In genomic region chr6:43021270-43022047, GRCh38 we compare ENCODE assay signal across 8 cellular contexts. TPM values are rescaled to one million over a fixed set of nuclear protein-coding genes. Genes with fewer than 3 reads are reported as not detected.
DNase-seq lines count a peak whose midpoint lies in the region; ATAC-seq and TF ChIP-seq lines count a peak whose summit lies in the region.

Gene RRP36, plus strand, starts transcription at chr6:43021623. Its CDS starts 32 bp downstream, at chr6:43021655.

- peaks cover 37% of the 10 kb centered on the region for H3K36me3 ChIP-seq in OCI-LY3 (replicated peaks; ENCODE audit: low read depth, low read length)
- no peaks in the 10 kb centered on the region for H3K36me3 ChIP-seq in mucosa of descending colon (ENCODE audit: low read depth)

- peak within 1 kb of the TSS; percentile 30 for H2AFZ ChIP-seq in OCI-LY3 (ENCODE audit: low read depth, low read length)

- ATAC-seq in mucosa of descending colon, result peak; percentile 97

- H3K4me3 ChIP-seq in OCI-LY3 (ENCODE audit: low read length), result peak within 1 kb of the TSS; percentile 84
- peak within 1 kb of the TSS; percentile 78 for H3K4me3 ChIP-seq in mucosa of descending colon

- H3K27me3 ChIP-seq in OCI-LY3 (ENCODE audit: low read depth, low read length), result no peaks in the 10 kb centered on the region

- H3K9ac ChIP-seq in OCI-LY3 (ENCODE audit: low read length), result peak within 1 kb of the TSS; percentile 67

- H4K20me1 ChIP-seq in OCI-LY3 (ENCODE audit: insufficient read depth, low read length), result no peaks in the 10 kb centered on the region

- peaks cover 17% of the 10 kb centered on the region for H3K4me1 ChIP-seq in OCI-LY3 (ENCODE audit: low read length)
- H3K4me1 ChIP-seq in mucosa of descending colon (ENCODE audit: low read depth), result peaks cover 15% of the 10 kb centered on the region

- peaks cover 31% of the 10 kb centered on the region for H3K79me2 ChIP-seq in OCI-LY3 (ENCODE audit: low read length)

- DNase-seq in AG20443 (ENCODE audit: low spot score), result peak; percentile 92
- DNase-seq in HPDE6-E6E7 (ENCODE audit: extremely low spot score), result peak; percentile 85
- peak; percentile 51 for DNase-seq in activated T-cell treated with anti-CD3 and anti-CD28 coated beads for 4 hours
- DNase-seq in epithelial cell of prostate (ENCODE audit: low read depth, low spot score), result no peak
- peak; percentile 85 to 88 (median 88) for DNase-seq in mucosa of descending colon
- DNase-seq in stimulated activated CD8-positive, alpha-beta memory T cell treated with anti-CD3 and anti-CD28 coated beads, Interleukin-4, amount 100 ng/mL, for 1 hour (ENCODE audit: low read depth in 2 of 2, low spot score in 1 of 2), result peak; percentile 27 to 40

- peak within 1 kb of the TSS; percentile 47 for H3K27ac ChIP-seq in OCI-LY3 (ENCODE audit: low read length)
- H3K27ac ChIP-seq in epithelial cell of prostate, result peak within 1 kb of the TSS; percentile 73

- TF ChIP-seq CTCF in OCI-LY3 (IDR thresholded peaks at IDR 0.05; ENCODE audit: low read depth, low read length) (no peak), mucosa of descending colon (IDR thresholded peaks at IDR 0.05) (no peak)

- intact Hi-C loops in mucosa of descending colon (cut with DNase I, micrococcal nuclease), result no loop called here

- peak; percentile 78 for TF ChIP-seq POLR2A in GM19193 (IDR thresholded peaks at IDR 0.05; ENCODE audit: extremely low read depth, insufficient read depth, insufficient read length)

- H3K4me2 ChIP-seq in OCI-LY3 (ENCODE audit: low read length), result peak within 1 kb of the TSS; percentile 78

- no peaks in the 10 kb centered on the region for H3K9me3 ChIP-seq in OCI-LY3 (ENCODE audit: insufficient read depth, low read length)
- no peaks in the 10 kb centered on the region for H3K9me3 ChIP-seq in mucosa of descending colon

RNA-seq across cellular contexts. Expression of gene RRP36, which starts in this region (rescaled TPM):
- total RNA-seq in mucosa of descending colon, result 10 to 100 TPM; 31.4 to 40.0 (median 37.1) TPM
